Comparison of ENCODE assay signal across 18 cellular contexts in the genomic region with DNA sequence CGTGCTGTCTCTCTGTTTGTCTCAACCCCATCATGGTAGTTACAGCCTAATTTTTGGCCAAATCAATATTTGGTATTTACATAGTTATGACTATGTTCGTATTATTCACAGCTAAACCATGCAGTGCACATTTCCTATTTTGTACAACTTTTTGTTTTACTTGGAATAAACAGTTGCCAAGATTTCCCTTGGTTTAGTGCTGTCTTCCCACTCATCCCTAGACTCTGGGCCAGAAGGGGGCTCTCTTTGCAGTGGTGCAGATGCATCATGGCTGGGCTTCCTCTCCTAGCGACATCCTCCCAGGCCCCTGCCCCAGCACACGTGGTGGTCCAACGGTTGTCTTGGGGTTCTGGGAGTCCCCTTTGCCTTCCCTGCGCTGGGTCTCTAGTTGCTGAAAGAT.
DNase-seq lines count a peak whose midpoint lies in the region; ATAC-seq and TF ChIP-seq lines count a peak whose summit lies in the region.
"Had no signal": no experiment of that assay in that cellular context is flagged by ENCODE, and none has a peak within 500 bp of the region (broad histone marks: within the 10 kb centered on the region; RNA-seq: fewer than 3 reads in every experiment).

No MANE protein-coding gene starts in this region.

- H3K9ac ChIP-seq in OCI-LY3 (ENCODE audit: low read length), result no peak overlapping the region

- no peak overlapping the region for H3K4me2 ChIP-seq in OCI-LY3 (ENCODE audit: low read length)

- TF ChIP-seq POLR2A in breast epithelium (IDR thresholded peaks at IDR 0.05), result no peak

- BruUV-seq in MCF 10A (replicated peaks; lab: Mats Ljungman, UMichigan), result no TSS peak

- H3K27me3 Mint-ChIP-seq in MCF 10A (ENCODE audit: insufficient read depth, unreplicated experiment), result peaks cover 81% of the 10 kb centered on the region

- no peaks in the 10 kb centered on the region for H3K79me2 ChIP-seq in OCI-LY3 (ENCODE audit: low read length)

- no peak overlapping the region for H3K4me3 Mint-ChIP-seq in MCF 10A (ENCODE audit: unreplicated experiment)
- H3K4me3 Mint-ChIP-seq: naive B cell had no signal

- H3K9me3 ChIP-seq in breast epithelium (no peaks in the 10 kb centered on the region), OCI-LY3 (ENCODE audit: insufficient read depth, low read length) (no peaks in the 10 kb centered on the region), thoracic aorta (no peaks in the 10 kb centered on the region)
- H3K9me3 ChIP-seq: esophagus muscularis mucosa, SJSA1, uterus had no signal

- H3K36me3 ChIP-seq in breast epithelium, result no peaks in the 10 kb centered on the region
- no peaks in the 10 kb centered on the region for H3K36me3 ChIP-seq in OCI-LY3 (replicated peaks; ENCODE audit: low read depth, low read length)
- no peaks in the 10 kb centered on the region for H3K36me3 ChIP-seq in thoracic aorta
- H3K36me3 ChIP-seq: esophagus muscularis mucosa, SJSA1, uterus had no signal

- ATAC-seq in thoracic aorta (ENCODE audit: insufficient number of reproducible peaks, low FRiP score, low read depth) (no peak), HG03039 (IDR thresholded peaks at IDR 0.05; ENCODE audit: unreplicated experiment) (no peak)

- H3K4me3 ChIP-seq in breast epithelium, result no peak overlapping the region
- no peak overlapping the region for H3K4me3 ChIP-seq in OCI-LY3 (ENCODE audit: low read length)
- H3K4me3 ChIP-seq in fibroblast of mammary gland (ENCODE audit: control insufficient read depth, low read depth, low read length), result no peak overlapping the region
- H3K4me3 ChIP-seq in thoracic aorta, result peak overlapping the region; percentile 45
- H3K4me3 ChIP-seq: esophagus muscularis mucosa, SJSA1, skin epidermis, uterus had no signal

- intact Hi-C loops in MCF 10A (cut with micrococcal nuclease) (no loop called here), breast epithelium (cut with DNase I; ENCODE audit: low total_unique reads) (no loop called here)

- no peak for TF ChIP-seq CTCF in MCF 10A (IDR thresholded peaks at IDR 0.05; ENCODE audit: unreplicated experiment)
- TF ChIP-seq CTCF in breast epithelium (IDR thresholded peaks at IDR 0.05), result no peak
- peak; percentile 18; the same call in 1 of the 2 replicates for TF ChIP-seq CTCF in OCI-LY3 (IDR thresholded peaks at IDR 0.05; ENCODE audit: low read depth, low read length)
- TF ChIP-seq CTCF in fibroblast of mammary gland (conservative IDR thresholded peaks at IDR 0.05; ENCODE audit: control insufficient read depth, insufficient read depth, low read depth, low read length), result peak; percentile 21
- TF ChIP-seq CTCF in thoracic aorta (IDR thresholded peaks at IDR 0.05), result no peak

- no peak overlapping the region for H2AFZ ChIP-seq in OCI-LY3 (ENCODE audit: low read depth, low read length)

- no peaks in the 10 kb centered on the region for H3K36me3 Mint-ChIP-seq in MCF 10A (ENCODE audit: insufficient read depth, unreplicated experiment)
- H3K36me3 Mint-ChIP-seq: naive B cell had no signal

- no peaks in the 10 kb centered on the region for H3K9me3 Mint-ChIP-seq in MCF 10A (ENCODE audit: unreplicated experiment)
- H3K9me3 Mint-ChIP-seq: naive B cell had no signal

- POLR2A ChIA-PET in MCF 10A (lab: Yijun Ruan, JAX), result no interaction called here

- DNase-seq in MCF 10A (ENCODE audit: unreplicated experiment) (peak; percentile 10), breast epithelium (ENCODE audit: low spot score in 2 of 2) (no peak), fibroblast of mammary gland (ENCODE audit: low read depth) (peak; percentile 2), thoracic aorta (ENCODE audit: low spot score) (no peak), SKM-1 treated with dmso at 0.1 percent for 144 hours (lab: John Stamatoyannopoulos, UW; ENCODE audit: unreplicated experiment) (no peak)
- DNase-seq in stimulated activated naive CD4-positive, alpha-beta T cell treated with Interleukin-2 at 50 U/mL for 16 hours (lab: John Stamatoyannopoulos, UW), result no peak
- DNase-seq: activated CD4-positive, CD25-positive, alpha-beta regulatory T cell treated with anti-CD3 and anti-CD28 coated beads, Interleukin-2, amount 50 U/mL, for 72 hours; AML-193; kidney glomerular epithelial cell; naive B cell; NCI-H1105 treated with DMSO at 0.1 percent for 48 hours; NCI-H510A treated with DMSO at 0.1 percent for 48 hours; uterus had no signal

- H4K20me1 ChIP-seq in OCI-LY3 (ENCODE audit: insufficient read depth, low read length), result no peaks in the 10 kb centered on the region

- no peaks in the 10 kb centered on the region for H3K4me1 ChIP-seq in breast epithelium
- no peaks in the 10 kb centered on the region for H3K4me1 ChIP-seq in OCI-LY3 (ENCODE audit: low read length)
- H3K4me1 ChIP-seq in thoracic aorta (ENCODE audit: control insufficient read depth in 1 of 2, low read depth in 2 of 2), result peaks cover 13 to 27% of the 10 kb centered on the region in 2 donors
- H3K4me1 ChIP-seq: SJSA1, uterus had no signal

- H3K27me3 ChIP-seq in breast epithelium (no peaks in the 10 kb centered on the region), OCI-LY3 (ENCODE audit: low read depth, low read length) (peaks cover 11% of the 10 kb centered on the region; the same call in 1 of the 2 replicates), thoracic aorta (replicated peaks; ENCODE audit: insufficient read depth) (no peaks in the 10 kb centered on the region)
- H3K27me3 ChIP-seq: uterus had no signal

- H3K4me1 Mint-ChIP-seq in MCF 10A (ENCODE audit: insufficient read depth, unreplicated experiment), result no peaks in the 10 kb centered on the region
- H3K4me1 Mint-ChIP-seq: naive B cell had no signal

- CTCF ChIA-PET in MCF 10A (lab: Yijun Ruan, JAX), result interaction anchor here (0.5 to 1.0 kb wide), 4 partner anchors 9 to 38 kb away, joined by 3 to 4 read pairs (median 3); no protein-coding TSS in a partner anchor

- peak overlapping the region in 1 of 2 donors; percentile 24 for H3K27ac ChIP-seq in breast epithelium
- no peak overlapping the region for H3K27ac ChIP-seq in OCI-LY3 (ENCODE audit: low read length)
- peak overlapping the region; percentile 4 to 34 for H3K27ac ChIP-seq in thoracic aorta
- H3K27ac ChIP-seq: esophagus muscularis mucosa, SJSA1, skin epidermis had no signal

- no peak overlapping the region for H3K27ac Mint-ChIP-seq in MCF 10A (ENCODE audit: low read depth, unreplicated experiment)
- H3K27ac Mint-ChIP-seq: naive B cell had no signal

Comparison
In these comparisons a context has a peak if more than half of its experiments do, and no peak if none do; other contexts are left out.
1. DNase-seq: peak in MCF 10A (single experiment) and fibroblast of mammary gland (single experiment); none in breast epithelium (0 of 2), thoracic aorta (single experiment), SKM-1 treated with dmso at 0.1 percent for 144 hours (single experiment) and stimulated activated naive CD4-positive, alpha-beta T cell treated with Interleukin-2 at 50 U/mL for 16 hours (single experiment).
2. CTCF ChIP-seq: peak in OCI-LY3 (single experiment) and fibroblast of mammary gland (single experiment); none in MCF 10A (single experiment), breast epithelium (0 of 3) and thoracic aorta (single experiment).